In genomic region chr19:50556236-50557008, GRCh38 we compare ENCODE assay signal across 8 cellular contexts. TPM values are rescaled to one million over a fixed set of nuclear protein-coding genes. Genes with fewer than 3 reads are reported as not detected.
DNase-seq lines count a peak whose midpoint lies in the region; ATAC-seq and TF ChIP-seq lines count a peak whose summit lies in the region.

No MANE protein-coding gene starts in this region.

- H3K27me3 ChIP-seq in adrenal gland = peaks cover 17% of the 10 kb centered on the region
- peaks cover 68% of the 10 kb centered on the region for H3K27me3 ChIP-seq in left ventricle myocardium inferior (ENCODE audit: low read depth)

- peak overlapping the region; percentile 81 to 84 (median 82) for H3K4me3 Mint-ChIP-seq in T-cell

- DNase-seq in DMS114 treated with DMSO at 0.1 percent for 48 hours (lab: John Stamatoyannopoulos, UW; ENCODE audit: unreplicated experiment) (peak; percentile 63), Kasumi-1 (lab: John Stamatoyannopoulos, UW) (peak; percentile 57 to 66), T-cell (peak; percentile 15 to 76 (median 63)), adrenal gland (peak; percentile 38 to 88 (median 66)), left ventricle myocardium inferior (peak; percentile 77), pulmonary artery endothelial cell (ENCODE audit: low read depth, low spot score) (peak; percentile 30)

- CTCF ChIA-PET in T-cell (lab: Charles Lee) = interaction anchor here (0.6 to 1.0 kb wide), 6 partner anchors 77 to 787 kb away, joined by 3 to 9 read pairs (median 3); partner anchors contain the start of gene KCNC3 (in 1 of the 2)

- POLR2A ChIA-PET in T-cell (lab: Charles Lee) = interaction anchor here in 1 of 2 donors (0.6 kb wide), 1 partner anchor 252 kb away, joined by 4 read pairs; no protein-coding TSS in a partner anchor

- peaks cover 4 to 15% (median 15%) of the 10 kb centered on the region in 3 donors for H3K4me1 Mint-ChIP-seq in T-cell

- H3K9me3 ChIP-seq in adrenal gland (replicated peaks in 1 of 3) (no peaks in the 10 kb centered on the region), left ventricle myocardium inferior (replicated peaks) (no peaks in the 10 kb centered on the region)

- WGBS in adrenal gland, 4 donors = 0 to 1% (median 1%) methylated on average over 1 to 42 of the region's 42 CpGs
- WGBS in urinary bladder = under 1% methylated on average over 41 of the region's 42 CpGs

- H3K36me3 ChIP-seq in adrenal gland (replicated peaks in 1 of 2) = no peaks in the 10 kb centered on the region
- H3K36me3 ChIP-seq in left ventricle myocardium inferior = no peaks in the 10 kb centered on the region
- no peaks in the 10 kb centered on the region for H3K36me3 ChIP-seq in urinary bladder (ENCODE audit: insufficient read depth)

- peaks cover 51 to 83% of the 10 kb centered on the region in 2 donors for H3K27me3 Mint-ChIP-seq in T-cell

- H3K27ac ChIP-seq in adrenal gland = no peak overlapping the region
- H3K27ac ChIP-seq in left ventricle myocardium inferior (replicated peaks) = peak overlapping the region; percentile 50
- H3K27ac ChIP-seq in urinary bladder (ENCODE audit: low read depth) = no peak overlapping the region

- no peak overlapping the region for H3K27ac Mint-ChIP-seq in T-cell

- no peaks in the 10 kb centered on the region for H3K36me3 Mint-ChIP-seq in T-cell

- H3K4me1 ChIP-seq in adrenal gland (replicated peaks in 1 of 2) = peaks cover 0 to 10% of the 10 kb centered on the region in 2 donors
- peaks cover 23% of the 10 kb centered on the region for H3K4me1 ChIP-seq in left ventricle myocardium inferior
- H3K4me1 ChIP-seq in urinary bladder (ENCODE audit: insufficient read depth) = peaks cover 3% of the 10 kb centered on the region

- peak; percentile 62 to 86 (median 71) for ATAC-seq in T-cell (replicated peaks in 1 of 4)
- ATAC-seq in HG02759 (IDR thresholded peaks at IDR 0.05; ENCODE audit: unreplicated experiment) = no peak

- H3K4me3 ChIP-seq in adrenal gland (peak overlapping the region in 1 of 4 donors; percentile 25), left ventricle myocardium inferior (peak overlapping the region; percentile 67), urinary bladder (ENCODE audit: low read depth, low read length) (peak overlapping the region; percentile 34)

- no peaks in the 10 kb centered on the region for H3K9me3 Mint-ChIP-seq in T-cell

- intact Hi-C loops in adrenal gland (cut with DNase I) (no loop called here), left ventricle myocardium inferior (cut with micrococcal nuclease) (no loop called here)

- no peak for TF ChIP-seq POLR2A in adrenal gland (IDR thresholded peaks at IDR 0.05)

- TF ChIP-seq CTCF in adrenal gland (IDR thresholded peaks at IDR 0.05) (peak; percentile 42 to 78 (median 60)), left ventricle myocardium inferior (IDR thresholded peaks at IDR 0.05; ENCODE audit: borderline replicate concordance) (peak; percentile 81)

RNA-seq across cellular contexts. Expression of gene LRRC4B, which starts 11.8 kb away (rescaled TPM):
- total RNA-seq in T-cell (not detected), adrenal gland (1 to 10 TPM in 4 of 8 donors, under 1 TPM in 4; 0.07 to 8.8 (median 0.73) TPM), left ventricle myocardium inferior (0.47 TPM), pulmonary artery endothelial cell (0.07 TPM in 1 of 2 replicates, not detected in the other), urinary bladder (12.8 TPM)
- polyA plus RNA-seq in adrenal gland (10 to 100 TPM in 1 of 3 donors, 1 to 10 TPM in 1, under 1 TPM in 1; 0.44 to 24.1 (median 4.9) TPM), urinary bladder (14.5 TPM)

RNA-seq across cellular contexts. Expression of gene ASPDH, which starts 42.7 kb away (rescaled TPM):
- not detected for total RNA-seq in T-cell
- total RNA-seq in adrenal gland = 1 to 10 TPM in 2 of 8 donors, under 1 TPM in 2, not detected in 4; 0.38 to 2.7 (median 1.2) TPM
- polyA plus RNA-seq in adrenal gland = 10 to 100 TPM in 1 of 3 donors, 1 to 10 TPM in 2; 1.4 to 30.5 (median 5.7) TPM
- not detected for total RNA-seq in left ventricle myocardium inferior
- total RNA-seq in pulmonary artery endothelial cell = not detected in 2 replicates
- not detected for total RNA-seq in urinary bladder
- polyA plus RNA-seq in urinary bladder = not detected

RNA-seq across cellular contexts. Expression of gene JOSD2, which starts 45.4 kb away (rescaled TPM):
- total RNA-seq in T-cell = 10 to 100 TPM; 15.4 to 45.7 (median 40.6) TPM
- total RNA-seq in adrenal gland = 10 to 100 TPM; 24.5 to 70.9 (median 36.6) TPM
- 10 to 100 TPM in 2 of 3 donors, 1 to 10 TPM in 1; 1.2 to 66.4 (median 59.9) TPM for polyA plus RNA-seq in adrenal gland
- 28.6 TPM for total RNA-seq in left ventricle myocardium inferior
- 18.3 and 22.0 TPM in 2 replicates for total RNA-seq in pulmonary artery endothelial cell
- total RNA-seq in urinary bladder = 10.5 TPM
- polyA plus RNA-seq in urinary bladder = 73.6 TPM
